In the genomic region with DNA sequence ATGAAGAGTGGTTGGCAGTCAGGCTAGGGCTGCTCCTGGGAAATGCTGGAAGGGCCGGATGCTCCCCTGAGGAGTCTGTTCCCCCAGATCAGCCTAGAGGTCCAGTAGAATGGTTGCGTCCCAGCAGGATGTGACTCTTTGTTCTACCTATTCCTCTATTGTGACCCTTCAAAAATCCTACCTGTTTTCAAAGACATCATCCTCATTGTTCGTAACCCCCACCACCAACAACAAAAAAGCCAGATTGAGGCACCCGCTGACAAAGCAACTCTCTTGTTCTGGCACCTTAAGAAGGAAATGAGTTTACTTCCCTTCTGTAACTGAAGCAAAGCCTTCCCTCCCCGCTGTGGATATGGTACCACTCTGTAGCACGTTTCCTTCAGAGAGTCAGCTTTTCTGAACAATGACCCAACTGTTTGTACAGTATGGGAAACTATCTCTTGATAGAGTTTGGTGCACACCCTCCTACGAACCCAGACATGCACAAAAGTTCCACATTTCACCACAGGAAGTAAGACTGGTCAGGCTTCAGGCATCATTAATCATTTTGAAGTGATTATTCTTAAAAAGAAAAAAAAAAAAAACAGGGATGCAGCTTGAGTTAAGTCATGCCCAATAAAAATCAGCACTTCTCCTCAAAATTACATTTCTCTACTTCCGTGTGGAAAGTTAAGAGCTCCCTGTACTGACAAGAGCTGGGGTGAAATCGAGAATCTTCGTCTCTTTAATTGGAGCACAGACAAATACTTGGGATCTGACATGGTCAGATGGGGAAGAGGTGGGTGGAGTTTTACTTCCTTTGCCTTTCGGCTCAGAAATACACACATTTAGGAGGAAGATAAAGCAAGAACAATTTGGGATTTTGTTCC, we compare ENCODE assay signal across 10 cellular contexts.
DNase-seq lines count a peak whose midpoint lies in the region; ATAC-seq and TF ChIP-seq lines count a peak whose summit lies in the region.
"Had no signal": no experiment of that assay in that cellular context is flagged by ENCODE, and none has a peak within 500 bp of the region (broad histone marks: within the 10 kb centered on the region; RNA-seq: fewer than 3 reads in every experiment).

No MANE protein-coding gene starts in this region.

- no peak overlapping the region for H3K27ac ChIP-seq in gastroesophageal sphincter
- H3K27ac ChIP-seq: VCaP had no signal

- no peak for TF ChIP-seq POLR2A in gastroesophageal sphincter (IDR thresholded peaks at IDR 0.05)

- DNase-seq in GM19238 (ENCODE audit: insufficient read length, low spot score) (peak; percentile 10), NOMO-1 (lab: John Stamatoyannopoulos, UW; ENCODE audit: unreplicated experiment in 2 of 2) (peak; percentile 84 to 88), pulmonary artery endothelial cell (ENCODE audit: low read depth, low spot score) (peak; percentile 74), activated T-cell treated with anti-CD3 and anti-CD28 coated beads for 4 hours (no peak), GOT3 (lab: John Stamatoyannopoulos, UW) (no peak)
- DNase-seq: substantia nigra had no signal

- ATAC-seq in gastroesophageal sphincter (peak; percentile 22), GM18861 (IDR thresholded peaks at IDR 0.05; ENCODE audit: unreplicated experiment) (no peak), HG02938 (IDR thresholded peaks at IDR 0.05; ENCODE audit: unreplicated experiment) (no peak)

- H3K9me3 ChIP-seq in gastroesophageal sphincter, result no peaks in the 10 kb centered on the region

- TF ChIP-seq CTCF in gastroesophageal sphincter (IDR thresholded peaks at IDR 0.05), result no peak

- no peak for TF ChIP-seq EP300 in gastroesophageal sphincter (IDR thresholded peaks at IDR 0.05)

- H3K27me3 ChIP-seq in gastroesophageal sphincter, result no peaks in the 10 kb centered on the region

- H3K36me3 ChIP-seq in gastroesophageal sphincter, result no peaks in the 10 kb centered on the region

- no peak overlapping the region for H3K4me3 ChIP-seq in gastroesophageal sphincter

- H3K4me1 ChIP-seq in gastroesophageal sphincter, result peaks cover 0 to 9% (median 0%) of the 10 kb centered on the region in 3 donors

- WGBS in gastroesophageal sphincter (ENCODE audit: low coverage in 1 of 2), 2 donors, result 31 to 49% methylated on average over 8 to 11 of the region's 11 CpGs

Comparison
In these comparisons a context has a peak if more than half of its experiments do, and no peak if none do; other contexts are left out.
1. DNase-seq: peak in GM19238 (single experiment), NOMO-1 (2 of 2) and pulmonary artery endothelial cell (single experiment); none in activated T-cell treated with anti-CD3 and anti-CD28 coated beads for 4 hours (single experiment) and GOT3 (single experiment).